ENCODE assay signal across 27 cellular contexts in the genomic region with DNA sequence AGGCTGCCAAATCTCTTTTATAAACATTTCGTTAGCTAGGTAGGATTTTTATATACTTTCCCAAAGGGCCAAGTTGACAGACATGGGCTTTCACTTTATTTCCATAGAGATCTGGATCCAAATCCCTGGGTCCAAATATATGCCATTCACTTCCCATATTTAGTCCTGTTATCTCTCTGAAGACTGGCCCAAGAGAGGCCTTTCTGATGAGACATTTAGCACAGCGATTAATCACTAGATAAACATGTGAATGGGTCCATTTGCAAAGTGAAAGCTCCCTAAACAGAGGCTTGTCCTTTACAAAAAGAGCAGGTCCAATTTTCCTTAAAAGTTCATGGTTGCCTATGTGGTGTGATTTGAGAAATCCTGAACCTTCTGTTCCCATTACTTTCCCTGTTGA.
A peak's percentile ranks its signal among the peaks of the same experiment; 100 is the strongest.
DNase-seq lines count a peak whose midpoint lies in the region; ATAC-seq and TF ChIP-seq lines count a peak whose summit lies in the region.
"Had no signal": no experiment of that assay in that cellular context is flagged by ENCODE, and none has a peak within 500 bp of the region (broad histone marks: within the 10 kb centered on the region; RNA-seq: fewer than 3 reads in every experiment).

No MANE protein-coding gene starts in this region.

- no peaks in the 10 kb centered on the region for H4K20me1 ChIP-seq in GM23338 (replicated peaks; ENCODE audit: insufficient read depth)
- H4K20me1 ChIP-seq in PC-3 (ENCODE audit: low read length) = no peaks in the 10 kb centered on the region
- H4K20me1 ChIP-seq in neural progenitor cell (ENCODE audit: low read depth) = no peaks in the 10 kb centered on the region

- H3K9me2 ChIP-seq in GM23338 (ENCODE audit: insufficient read depth) (peaks cover 6% of the 10 kb centered on the region; the same call in 1 of the 2 replicates), PC-3 (replicated peaks; ENCODE audit: low read length) (no peaks in the 10 kb centered on the region)

- no peaks in the 10 kb centered on the region for H3K27me3 Mint-ChIP-seq in GM23338 (ENCODE audit: insufficient read depth, low read depth, poor library complexity)
- peaks cover 2% of the 10 kb centered on the region for H3K27me3 Mint-ChIP-seq in neural progenitor cell (ENCODE audit: insufficient read depth, low read depth)
- H3K27me3 Mint-ChIP-seq: activated naive CD8-positive, alpha-beta T cell treated with anti-CD3 and anti-CD28 coated beads, Interleukin-2, amount 10 ng/mL, durations not matched to agents 7 days and 5 days; activated T-cell treated with anti-CD3 and anti-CD28 coated beads, Interleukin-2, amount 50 U/mL, for 24 hours; stimulated activated naive B cell treated with anti-CD40 and anti-IgM and Interleukin-4, amounts not matched to agents 10 μg/mL and 1 μg/mL and 100 μg/mL, for 72 hours had no signal

- POLR2A ChIA-PET in PC-3 (lab: Charles Lee; ENCODE audit: unreplicated experiment) = no interaction called here

- no peaks in the 10 kb centered on the region for H3K27me3 ChIP-seq in GM23338 (ENCODE audit: insufficient read depth)
- no peaks in the 10 kb centered on the region for H3K27me3 ChIP-seq in PC-3 (ENCODE audit: low read length)
- H3K27me3 ChIP-seq in thoracic aorta (replicated peaks; ENCODE audit: insufficient read depth) = no peaks in the 10 kb centered on the region
- no peaks in the 10 kb centered on the region for H3K27me3 ChIP-seq in right cardiac atrium (ENCODE audit: control insufficient read depth, insufficient read depth)
- no peaks in the 10 kb centered on the region for H3K27me3 ChIP-seq in neural progenitor cell
- H3K27me3 ChIP-seq: gastroesophageal sphincter, ovary, SJCRH30, upper lobe of right lung had no signal

- no peak for TF ChIP-seq CTCF in GM23338 (conservative IDR thresholded peaks at IDR 0.05; ENCODE audit: low read depth in 2 of 2)
- TF ChIP-seq CTCF in PC-3 (conservative IDR thresholded peaks at IDR 0.05; ENCODE audit: low read depth, low read length) = no peak
- TF ChIP-seq CTCF in fibroblast of mammary gland (conservative IDR thresholded peaks at IDR 0.05; ENCODE audit: control insufficient read depth, insufficient read depth, low read depth, low read length) = no peak
- TF ChIP-seq CTCF in thoracic aorta (IDR thresholded peaks at IDR 0.05) = no peak
- TF ChIP-seq CTCF in neural progenitor cell (IDR thresholded peaks at IDR 0.05) = no peak

- H3K79me2 ChIP-seq in GM23338 (replicated peaks; ENCODE audit: insufficient read depth) = no peaks in the 10 kb centered on the region
- no peaks in the 10 kb centered on the region for H3K79me2 ChIP-seq in PC-3 (ENCODE audit: low read length)
- no peaks in the 10 kb centered on the region for H3K79me2 ChIP-seq in neural progenitor cell (ENCODE audit: low read depth)

- H3K9me3 Mint-ChIP-seq in GM23338 = no peaks in the 10 kb centered on the region
- no peaks in the 10 kb centered on the region for H3K9me3 Mint-ChIP-seq in neural progenitor cell
- H3K9me3 Mint-ChIP-seq: activated naive CD8-positive, alpha-beta T cell treated with anti-CD3 and anti-CD28 coated beads, Interleukin-2, amount 10 ng/mL, durations not matched to agents 7 days and 5 days; activated T-cell treated with anti-CD3 and anti-CD28 coated beads, Interleukin-2, amount 50 U/mL, for 24 hours; CD14-positive monocyte; nephron; stimulated activated naive B cell treated with anti-CD40 and anti-IgM and Interleukin-4, amounts not matched to agents 10 μg/mL and 1 μg/mL and 100 μg/mL, for 72 hours had no signal

- H2AFZ ChIP-seq in GM23338 (no peak overlapping the region), PC-3 (ENCODE audit: low read length) (no peak overlapping the region), neural progenitor cell (replicated peaks) (no peak overlapping the region)

- intact Hi-C loops in PC-3 (cut with micrococcal nuclease) (no loop called here), right cardiac atrium (cut with DNase I) (no loop called here)

- H3K27ac ChIP-seq in GM23338 (ENCODE audit: low read depth) (peak overlapping the region; percentile 37; the same call in 1 of the 2 replicates), PC-3 (ENCODE audit: low read length) (no peak overlapping the region), thoracic aorta (peak overlapping the region in 1 of 2 donors; percentile 39), right cardiac atrium (ENCODE audit: low read length) (no peak overlapping the region), neural progenitor cell (no peak overlapping the region)
- H3K27ac ChIP-seq: gastroesophageal sphincter, ovary, SJCRH30, upper lobe of right lung had no signal

- H3K4me2 ChIP-seq in GM23338 (peak overlapping the region; percentile 62), PC-3 (ENCODE audit: low read length) (no peak overlapping the region), neural progenitor cell (no peak overlapping the region)

- no peak overlapping the region for H3K9ac ChIP-seq in PC-3 (ENCODE audit: low read length)
- no peak overlapping the region for H3K9ac ChIP-seq in neural progenitor cell

- CTCF ChIA-PET in PC-3 (lab: Charles Lee) = no interaction called here

- DNase-seq in GM23338 (ENCODE audit: low spot score) (no peak), PC-3 (peak; percentile 24), fibroblast of mammary gland (ENCODE audit: low read depth) (peak; percentile 33), thoracic aorta (ENCODE audit: low spot score) (no peak), right cardiac atrium (no peak), neural progenitor cell (ENCODE audit: low spot score) (no peak), Kasumi-1 (lab: John Stamatoyannopoulos, UW) (no peak), NCI-H748 (lab: John Stamatoyannopoulos, UW; ENCODE audit: unreplicated experiment) (no peak)
- DNase-seq: activated gamma-delta T cell; activated naive CD8-positive, alpha-beta T cell treated with anti-CD3 and anti-CD28 coated beads, Interleukin-2, amount 10 ng/mL, durations not matched to agents 7 days and 5 days; activated T-cell treated with anti-CD3 and anti-CD28 coated beads, Interleukin-2, amount 50 U/mL, for 24 hours; DMS79 treated with DMSO at 0.1 percent for 48 hours; left cardiac atrium; MV-4-11; NCI-H1436 treated with DMSO at 0.1 percent for 48 hours; NCI-H2081 treated with DMSO at 0.1 percent for 48 hours; NCI-H446; NCI-H82; ovary; SJCRH30; stimulated activated naive B cell treated with anti-CD40 and anti-IgM and Interleukin-4, amounts not matched to agents 10 μg/mL and 1 μg/mL and 100 μg/mL, for 72 hours; T-helper 1 cell; upper lobe of right lung had no signal

- ATAC-seq in GM23338 (no peak), PC-3 (no peak), thoracic aorta (ENCODE audit: insufficient number of reproducible peaks, low FRiP score, low read depth) (no peak), right cardiac atrium (no peak)
- ATAC-seq: gastroesophageal sphincter; stimulated activated naive B cell treated with anti-CD40 and anti-IgM and Interleukin-4, amounts not matched to agents 10 μg/mL and 1 μg/mL and 100 μg/mL, for 72 hours; upper lobe of right lung had no signal

- H3K27ac Mint-ChIP-seq in GM23338 (no peak overlapping the region), neural progenitor cell (no peak overlapping the region)
- H3K27ac Mint-ChIP-seq: activated naive CD8-positive, alpha-beta T cell treated with anti-CD3 and anti-CD28 coated beads, Interleukin-2, amount 10 ng/mL, durations not matched to agents 7 days and 5 days; activated T-cell treated with anti-CD3 and anti-CD28 coated beads, Interleukin-2, amount 50 U/mL, for 24 hours; brain; CD14-positive monocyte; stimulated activated naive B cell treated with anti-CD40 and anti-IgM and Interleukin-4, amounts not matched to agents 10 μg/mL and 1 μg/mL and 100 μg/mL, for 72 hours had no signal

- H3K4me3 ChIP-seq in GM23338 (no peak overlapping the region), PC-3 (ENCODE audit: low read length) (no peak overlapping the region), fibroblast of mammary gland (ENCODE audit: control insufficient read depth, low read depth, low read length) (no peak overlapping the region), thoracic aorta (peak overlapping the region; percentile 21), right cardiac atrium (ENCODE audit: low read length) (no peak overlapping the region), neural progenitor cell (no peak overlapping the region)
- H3K4me3 ChIP-seq: gastroesophageal sphincter, ovary, SJCRH30, upper lobe of right lung had no signal

- 65% methylated on average over 2 of the region's 2 CpGs for WGBS in right cardiac atrium

- H3K36me3 ChIP-seq in GM23338 (ENCODE audit: insufficient read depth) (no peaks in the 10 kb centered on the region), PC-3 (ENCODE audit: low read depth, low read length) (no peaks in the 10 kb centered on the region), thoracic aorta (no peaks in the 10 kb centered on the region), neural progenitor cell (no peaks in the 10 kb centered on the region)
- H3K36me3 ChIP-seq: ovary, SJCRH30, upper lobe of right lung had no signal

- no peaks in the 10 kb centered on the region for H3K36me3 Mint-ChIP-seq in GM23338 (ENCODE audit: low read depth)
- H3K36me3 Mint-ChIP-seq in neural progenitor cell = peaks cover 15% of the 10 kb centered on the region
- H3K36me3 Mint-ChIP-seq: activated naive CD8-positive, alpha-beta T cell treated with anti-CD3 and anti-CD28 coated beads, Interleukin-2, amount 10 ng/mL, durations not matched to agents 7 days and 5 days; brain; CD14-positive monocyte had no signal

- H3K4me1 ChIP-seq in GM23338 (ENCODE audit: insufficient read depth) (peaks cover 16% of the 10 kb centered on the region), PC-3 (ENCODE audit: insufficient read depth, low read length) (no peaks in the 10 kb centered on the region), thoracic aorta (ENCODE audit: control insufficient read depth in 1 of 2, low read depth in 2 of 2) (peaks cover 0 to 3% of the 10 kb centered on the region in 2 donors), right cardiac atrium (ENCODE audit: control insufficient read depth, insufficient read depth, low read length) (no peaks in the 10 kb centered on the region), neural progenitor cell (no peaks in the 10 kb centered on the region)
- H3K4me1 ChIP-seq: SJCRH30, upper lobe of right lung had no signal

- H3K4me1 Mint-ChIP-seq in GM23338 (peaks cover 12% of the 10 kb centered on the region; the same call in 2 of the 3 replicates), neural progenitor cell (peaks cover 3% of the 10 kb centered on the region)
- H3K4me1 Mint-ChIP-seq: activated naive CD8-positive, alpha-beta T cell treated with anti-CD3 and anti-CD28 coated beads, Interleukin-2, amount 10 ng/mL, durations not matched to agents 7 days and 5 days; CD14-positive monocyte; stimulated activated naive B cell treated with anti-CD40 and anti-IgM and Interleukin-4, amounts not matched to agents 10 μg/mL and 1 μg/mL and 100 μg/mL, for 72 hours had no signal

- no peaks in the 10 kb centered on the region for H3K9me3 ChIP-seq in PC-3 (ENCODE audit: low read length)
- H3K9me3 ChIP-seq in thoracic aorta = no peaks in the 10 kb centered on the region
- no peaks in the 10 kb centered on the region for H3K9me3 ChIP-seq in right cardiac atrium (ENCODE audit: control insufficient read depth, low read length)
- H3K9me3 ChIP-seq in neural progenitor cell (ENCODE audit: low read depth) = no peaks in the 10 kb centered on the region
- H3K9me3 ChIP-seq: gastroesophageal sphincter, ovary, SJCRH30, upper lobe of right lung had no signal

- H3K4me3 Mint-ChIP-seq in GM23338 (no peak overlapping the region), neural progenitor cell (no peak overlapping the region)
- H3K4me3 Mint-ChIP-seq: activated naive CD8-positive, alpha-beta T cell treated with anti-CD3 and anti-CD28 coated beads, Interleukin-2, amount 10 ng/mL, durations not matched to agents 7 days and 5 days; activated T-cell treated with anti-CD3 and anti-CD28 coated beads, Interleukin-2, amount 50 U/mL, for 24 hours; brain; CD14-positive monocyte; nephron; stimulated activated naive B cell treated with anti-CD40 and anti-IgM and Interleukin-4, amounts not matched to agents 10 μg/mL and 1 μg/mL and 100 μg/mL, for 72 hours had no signal

- no TSS peak for BruUV-seq in PC-3 (replicated peaks; lab: Mats Ljungman, UMichigan)

- H3F3A ChIP-seq in GM23338 (replicated peaks; ENCODE audit: low read depth) = no peaks in the 10 kb centered on the region
- no peaks in the 10 kb centered on the region for H3F3A ChIP-seq in PC-3 (ENCODE audit: low read length, unreplicated experiment)
- H3F3A ChIP-seq in neural progenitor cell (ENCODE audit: low read depth) = no peaks in the 10 kb centered on the region

Comparison
In these comparisons a context has a peak if more than half of its experiments do, and no peak if none do; other contexts are left out.
1. DNase-seq: peak in PC-3 (single experiment) and fibroblast of mammary gland (single experiment); none in GM23338 (single experiment), thoracic aorta (single experiment), right cardiac atrium (0 of 3), neural progenitor cell (single experiment), Kasumi-1 (0 of 2) and NCI-H748 (single experiment).